Comparison of ENCODE assay signal across 15 cellular contexts in the genomic region with DNA sequence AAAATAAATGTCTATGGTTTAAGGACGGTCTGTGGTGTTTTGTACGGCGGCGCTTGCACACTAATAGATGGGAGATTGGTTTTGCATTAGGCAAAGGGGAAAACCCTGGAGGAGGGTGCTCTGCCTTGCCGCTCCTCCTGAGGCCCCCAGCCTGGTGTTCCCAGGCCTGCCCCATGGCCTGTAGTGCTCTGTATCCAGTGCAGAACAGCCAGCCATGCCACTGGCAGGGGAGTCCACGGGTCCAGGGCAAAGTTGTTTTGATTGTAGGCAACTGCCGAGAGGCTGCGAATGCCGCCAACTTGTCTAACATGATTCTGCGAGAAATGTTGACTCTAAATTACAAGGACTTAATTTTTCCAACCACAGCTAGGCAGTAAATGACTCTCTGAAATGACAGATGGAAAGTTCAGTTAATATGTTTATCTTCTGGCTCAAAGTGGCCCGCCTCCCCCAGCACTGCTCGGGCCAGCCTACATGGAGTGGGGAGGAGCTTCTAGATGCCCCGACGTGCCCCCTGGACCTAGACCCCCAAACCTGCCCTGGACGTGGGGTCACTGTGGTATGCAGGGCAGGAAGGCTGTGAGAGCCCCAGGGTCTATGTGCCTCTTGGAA.
DNase-seq lines count a peak whose midpoint lies in the region; ATAC-seq and TF ChIP-seq lines count a peak whose summit lies in the region.
"Had no signal": no experiment of that assay in that cellular context is flagged by ENCODE, and none has a peak within 500 bp of the region (broad histone marks: within the 10 kb centered on the region; RNA-seq: fewer than 3 reads in every experiment).

No MANE protein-coding gene starts in this region.

- peaks cover 9% of the 10 kb centered on the region for H3K4me1 Mint-ChIP-seq in activated CD4-positive, alpha-beta T cell treated with anti-CD3 and anti-CD28 coated beads, Interleukin-2, amount 10 ng/mL, durations not matched to agents 24 days and 14 days
- peaks cover 13% of the 10 kb centered on the region for H3K4me1 Mint-ChIP-seq in activated naive CD8-positive, alpha-beta T cell (ENCODE audit: low read depth)
- H3K4me1 Mint-ChIP-seq in CD14-positive monocyte, result no peaks in the 10 kb centered on the region

- intact Hi-C loops in activated CD4-positive, alpha-beta T cell treated with anti-CD3 and anti-CD28 coated beads, Interleukin-2, amount 10 ng/mL, durations not matched to agents 24 days and 14 days (cut with micrococcal nuclease), result no loop called here
- intact Hi-C loops in CD14-positive monocyte (cut with micrococcal nuclease), result loop anchor here in 1 of 2 donors (5.0 kb wide), 1 partner anchor 42 kb away; no protein-coding TSS in a partner anchor

- H3K4me3 ChIP-seq in OCI-LY1 (ENCODE audit: low read depth, low read length, poor library complexity, severe bottlenecking) (peak overlapping the region; percentile 5), tibial nerve (no peak overlapping the region)
- H3K4me3 ChIP-seq: cardiac muscle cell, stomach had no signal

- H3K4me2 ChIP-seq in OCI-LY1 (ENCODE audit: low read length), result peak overlapping the region; percentile 53

- H3K9ac ChIP-seq in OCI-LY1 (ENCODE audit: low read length), result peak overlapping the region; percentile 60

- H3K27ac ChIP-seq in OCI-LY1 (ENCODE audit: low read depth, low read length, poor library complexity, severe bottlenecking) (peak overlapping the region; percentile 99), tibial nerve (no peak overlapping the region)
- H3K27ac ChIP-seq: cardiac muscle cell, stomach had no signal

- no peaks in the 10 kb centered on the region for H3K79me2 ChIP-seq in OCI-LY1 (ENCODE audit: insufficient read depth, low read length)

- H3K27ac Mint-ChIP-seq in activated CD4-positive, alpha-beta T cell treated with anti-CD3 and anti-CD28 coated beads, Interleukin-2, amount 10 ng/mL, durations not matched to agents 24 days and 14 days, result peak overlapping the region; percentile 72
- H3K27ac Mint-ChIP-seq in activated naive CD8-positive, alpha-beta T cell, result peak overlapping the region; percentile 76
- H3K27ac Mint-ChIP-seq in CD14-positive monocyte, result no peak overlapping the region
- H3K27ac Mint-ChIP-seq: CD8-positive, alpha-beta memory T cell had no signal

- no peaks in the 10 kb centered on the region for H3K9me2 ChIP-seq in OCI-LY1 (ENCODE audit: low read depth, low read length)

- no peak for TF ChIP-seq POLR2A in tibial nerve (IDR thresholded peaks at IDR 0.05)

- WGBS in tibial nerve, 2 donors, result 74 to 78% methylated on average over 14 to 15 of the region's 15 CpGs

- H3K27me3 Mint-ChIP-seq in activated CD4-positive, alpha-beta T cell treated with anti-CD3 and anti-CD28 coated beads, Interleukin-2, amount 10 ng/mL, durations not matched to agents 24 days and 14 days, result no peaks in the 10 kb centered on the region
- no peaks in the 10 kb centered on the region for H3K27me3 Mint-ChIP-seq in activated naive CD8-positive, alpha-beta T cell
- H3K27me3 Mint-ChIP-seq in CD14-positive monocyte (ENCODE audit: low read depth in 3 of 3), result peaks cover 0 to 7% (median 2%) of the 10 kb centered on the region in 3 donors

- H3K9me3 Mint-ChIP-seq in activated CD4-positive, alpha-beta T cell treated with anti-CD3 and anti-CD28 coated beads, Interleukin-2, amount 10 ng/mL, durations not matched to agents 24 days and 14 days, result peaks cover under 1% of the 10 kb centered on the region
- H3K9me3 Mint-ChIP-seq in activated naive CD8-positive, alpha-beta T cell (ENCODE audit: low read depth), result no peaks in the 10 kb centered on the region
- H3K9me3 Mint-ChIP-seq in CD14-positive monocyte, result peaks cover 0 to 1% (median 0%) of the 10 kb centered on the region in 7 donors
- H3K9me3 Mint-ChIP-seq: CD8-positive, alpha-beta memory T cell had no signal

- H3K27me3 ChIP-seq in OCI-LY1 (ENCODE audit: insufficient read depth, low read length) (no peaks in the 10 kb centered on the region), tibial nerve (no peaks in the 10 kb centered on the region)
- H3K27me3 ChIP-seq: cardiac muscle cell, stomach had no signal

- TF ChIP-seq CTCF in OCI-LY1 (IDR thresholded peaks at IDR 0.05; ENCODE audit: low read length) (no peak), CD14-positive monocyte (IDR thresholded peaks at IDR 0.05) (no peak), tibial nerve (IDR thresholded peaks at IDR 0.05) (no peak)

- TF ChIP-seq EP300 in tibial nerve (IDR thresholded peaks at IDR 0.05), result no peak

- H2AFZ ChIP-seq in OCI-LY1 (ENCODE audit: low read length), result no peak overlapping the region

- no peaks in the 10 kb centered on the region for H4K20me1 ChIP-seq in OCI-LY1 (ENCODE audit: insufficient read depth, low read length)

- H3K4me1 ChIP-seq in OCI-LY1 (ENCODE audit: insufficient read depth, low read length, severe bottlenecking) (peaks cover 65% of the 10 kb centered on the region), tibial nerve (peaks cover 0 to 12% (median 0%) of the 10 kb centered on the region in 4 donors)
- H3K4me1 ChIP-seq: stomach had no signal

- H3F3A ChIP-seq in OCI-LY1 (ENCODE audit: insufficient read depth, low read length), result 0 out of 2 replicates have a peak, but pooled peaks cover 3% of the 10 kb centered on the region

- H3K36me3 Mint-ChIP-seq in activated CD4-positive, alpha-beta T cell treated with anti-CD3 and anti-CD28 coated beads, Interleukin-2, amount 10 ng/mL, durations not matched to agents 24 days and 14 days (ENCODE audit: low read depth), result no peaks in the 10 kb centered on the region
- H3K36me3 Mint-ChIP-seq in activated naive CD8-positive, alpha-beta T cell, result no peaks in the 10 kb centered on the region
- H3K36me3 Mint-ChIP-seq in CD14-positive monocyte, result no peaks in the 10 kb centered on the region
- H3K36me3 Mint-ChIP-seq: CD8-positive, alpha-beta memory T cell had no signal

- no peaks in the 10 kb centered on the region for H3K9me3 ChIP-seq in OCI-LY1 (ENCODE audit: low read length)
- no peaks in the 10 kb centered on the region for H3K9me3 ChIP-seq in tibial nerve
- H3K9me3 ChIP-seq: stomach had no signal

- ATAC-seq in GM19035 (IDR thresholded peaks at IDR 0.05; ENCODE audit: unreplicated experiment), result no peak

- H3K36me3 ChIP-seq in OCI-LY1 (ENCODE audit: insufficient read depth, low read length) (no peaks in the 10 kb centered on the region), tibial nerve (no peaks in the 10 kb centered on the region)
- H3K36me3 ChIP-seq: cardiac muscle cell, stomach had no signal

- H3K4me3 Mint-ChIP-seq in activated CD4-positive, alpha-beta T cell treated with anti-CD3 and anti-CD28 coated beads, Interleukin-2, amount 10 ng/mL, durations not matched to agents 24 days and 14 days, result no peak overlapping the region
- H3K4me3 Mint-ChIP-seq in activated naive CD8-positive, alpha-beta T cell, result no peak overlapping the region
- H3K4me3 Mint-ChIP-seq in CD14-positive monocyte, result no peak overlapping the region

- peak; percentile 51 for DNase-seq in activated CD4-positive, alpha-beta T cell treated with anti-CD3 and anti-CD28 coated beads, Interleukin-2, amount 10 ng/mL, durations not matched to agents 24 days and 14 days
- no peak for DNase-seq in activated CD4-positive, alpha-beta T cell treated with anti-CD3 and anti-CD28 coated beads, Interleukin-2, amount 50 U/mL, for 1 hour
- peak; percentile 11 to 12 for DNase-seq in stimulated activated CD4-positive, alpha-beta T cell treated with anti-CD3 and anti-CD28 coated beads, Interleukin-4, amount 100 ng/mL, for 4 hours
- DNase-seq in CD14-positive monocyte (ENCODE audit: low spot score) (no peak), tibial nerve (ENCODE audit: low spot score in 2 of 2) (no peak)
- DNase-seq: CD8-positive, alpha-beta memory T cell; DND-41; NCI-H2029 treated with DMSO at 0.1 percent for 48 hours; NCI-H510A; SHP77 treated with DMSO at 0.1 percent for 48 hours; stomach had no signal

Comparison
In these comparisons a context has a peak if more than half of its experiments do, and no peak if none do; other contexts are left out.
1. DNase-seq: peak in activated CD4-positive, alpha-beta T cell treated with anti-CD3 and anti-CD28 coated beads, Interleukin-2, amount 10 ng/mL, durations not matched to agents 24 days and 14 days (single experiment) and stimulated activated CD4-positive, alpha-beta T cell treated with anti-CD3 and anti-CD28 coated beads, Interleukin-4, amount 100 ng/mL, for 4 hours (2 of 2); none in activated CD4-positive, alpha-beta T cell treated with anti-CD3 and anti-CD28 coated beads, Interleukin-2, amount 50 U/mL, for 1 hour (single experiment), CD14-positive monocyte (single experiment) and tibial nerve (0 of 2).
2. H3K27ac Mint-ChIP-seq: peak in activated CD4-positive, alpha-beta T cell treated with anti-CD3 and anti-CD28 coated beads, Interleukin-2, amount 10 ng/mL, durations not matched to agents 24 days and 14 days (single experiment) and activated naive CD8-positive, alpha-beta T cell (single experiment); none in CD14-positive monocyte (0 of 7).